Comparison of ENCODE assay signal across 11 cellular contexts in genomic region chr16:85353839-85354622, GRCh38.
A peak's percentile ranks its signal among the peaks of the same experiment; 100 is the strongest.
DNase-seq lines count a peak whose midpoint lies in the region; ATAC-seq and TF ChIP-seq lines count a peak whose summit lies in the region.
"Had no signal": no experiment of that assay in that cellular context is flagged by ENCODE, and none has a peak within 500 bp of the region (broad histone marks: within the 10 kb centered on the region; RNA-seq: fewer than 3 reads in every experiment).

No MANE protein-coding gene starts in this region.

- no peaks in the 10 kb centered on the region for H3K9me2 ChIP-seq in PC-3 (replicated peaks; ENCODE audit: low read length)

- ATAC-seq in PC-3 = peak; percentile 18
- peak; percentile 77 for ATAC-seq in esophagus mucosa
- no peak for ATAC-seq in activated CD4-positive, CD25-positive, alpha-beta regulatory T cell treated with anti-CD3 and anti-CD28 coated beads, Interleukin-2, amount 50 U/mL, for 24 hours

- CTCF ChIA-PET in PC-3 (lab: Charles Lee) = no interaction called here

- no peaks in the 10 kb centered on the region for H3K9me3 ChIP-seq in PC-3 (ENCODE audit: low read length)

- H3K9me3 Mint-ChIP-seq in progenitor cell of endocrine pancreas (ENCODE audit: low read depth) = no peaks in the 10 kb centered on the region

- H3K4me3 Mint-ChIP-seq in progenitor cell of endocrine pancreas (ENCODE audit: low read depth) = peak overlapping the region; percentile 25
- H3K4me3 Mint-ChIP-seq: B cell; stimulated activated naive B cell treated with anti-CD40 and anti-IgM and Interleukin-4, amounts not matched to agents 10 μg/mL and 1 μg/mL and 100 μg/mL, for 72 hours had no signal

- POLR2A ChIA-PET in PC-3 (lab: Charles Lee; ENCODE audit: unreplicated experiment) = no interaction called here

- H3F3A ChIP-seq in PC-3 (ENCODE audit: low read length, unreplicated experiment) = no peaks in the 10 kb centered on the region

- 0 out of 2 replicates have a peak overlapping the region, but pooled peaks have one; percentile 8 for H3K9ac ChIP-seq in PC-3 (ENCODE audit: low read length)
- H3K9ac ChIP-seq: parathyroid adenoma had no signal

- H2AFZ ChIP-seq in PC-3 (ENCODE audit: low read length) = no peak overlapping the region; the same call in 1 of the 2 replicates
- H2AFZ ChIP-seq: parathyroid adenoma had no signal

- peak overlapping the region; percentile 75 for H3K27ac Mint-ChIP-seq in progenitor cell of endocrine pancreas
- H3K27ac Mint-ChIP-seq: B cell; stimulated activated naive B cell treated with anti-CD40 and anti-IgM and Interleukin-4, amounts not matched to agents 10 μg/mL and 1 μg/mL and 100 μg/mL, for 72 hours had no signal

- no TSS peak for BruUV-seq in PC-3 (replicated peaks; lab: Mats Ljungman, UMichigan)

- no peaks in the 10 kb centered on the region for H3K36me3 ChIP-seq in PC-3 (ENCODE audit: low read depth, low read length)

- H3K27me3 Mint-ChIP-seq in progenitor cell of endocrine pancreas = peaks cover 2% of the 10 kb centered on the region

- DNase-seq in DMS53 treated with DMSO at 0.1 percent for 48 hours (lab: John Stamatoyannopoulos, UW; ENCODE audit: unreplicated experiment) = peak; percentile 38
- DNase-seq in PC-3 = peak; percentile 74
- no peak for DNase-seq in progenitor cell of endocrine pancreas (ENCODE audit: low spot score, unreplicated experiment)
- no peak for DNase-seq in stimulated activated naive CD4-positive, alpha-beta T cell treated with Interleukin-2 at 50 U/mL for 16 hours (lab: John Stamatoyannopoulos, UW)
- DNase-seq in NCI-H187 (lab: John Stamatoyannopoulos, UW) = no peak
- DNase-seq in NCI-H2171 treated with DMSO at 0.1 percent for 48 hours (lab: John Stamatoyannopoulos, UW) = no peak
- DNase-seq: stimulated activated naive B cell treated with anti-CD40 and anti-IgM and Interleukin-4, amounts not matched to agents 10 μg/mL and 1 μg/mL and 100 μg/mL, for 72 hours had no signal

- H4K20me1 ChIP-seq in PC-3 (ENCODE audit: low read length) = 0 out of 2 replicates have a peak, but pooled peaks cover 4% of the 10 kb centered on the region

- peak overlapping the region; percentile 73 for H3K27ac ChIP-seq in PC-3 (ENCODE audit: low read length)
- H3K27ac ChIP-seq: parathyroid adenoma had no signal

- H3K4me3 ChIP-seq in PC-3 (ENCODE audit: low read length) = no peak overlapping the region

- no peaks in the 10 kb centered on the region for H3K79me2 ChIP-seq in PC-3 (ENCODE audit: low read length)

- no peak for TF ChIP-seq CTCF in PC-3 (conservative IDR thresholded peaks at IDR 0.05; ENCODE audit: low read depth, low read length)
- no peak for TF ChIP-seq CTCF in progenitor cell of endocrine pancreas (IDR thresholded peaks at IDR 0.05; ENCODE audit: unreplicated experiment)

- peak overlapping the region; percentile 68 for H3K4me2 ChIP-seq in PC-3 (ENCODE audit: low read length)

- intact Hi-C loops in PC-3 (cut with micrococcal nuclease) = no loop called here

- H3K36me3 Mint-ChIP-seq in progenitor cell of endocrine pancreas (ENCODE audit: insufficient read depth) = no peaks in the 10 kb centered on the region

- no peaks in the 10 kb centered on the region for H3K27me3 ChIP-seq in PC-3 (ENCODE audit: low read length)

- peaks cover 29% of the 10 kb centered on the region for H3K4me1 ChIP-seq in PC-3 (ENCODE audit: insufficient read depth, low read length)

- peaks cover 17% of the 10 kb centered on the region for H3K4me1 Mint-ChIP-seq in progenitor cell of endocrine pancreas (ENCODE audit: low read depth)
- H3K4me1 Mint-ChIP-seq: B cell; stimulated activated naive B cell treated with anti-CD40 and anti-IgM and Interleukin-4, amounts not matched to agents 10 μg/mL and 1 μg/mL and 100 μg/mL, for 72 hours had no signal

Comparison
In these comparisons a context has a peak if more than half of its experiments do, and no peak if none do; other contexts are left out.
1. DNase-seq: peak in DMS53 treated with DMSO at 0.1 percent for 48 hours (single experiment) and PC-3 (single experiment); none in progenitor cell of endocrine pancreas (single experiment), stimulated activated naive CD4-positive, alpha-beta T cell treated with Interleukin-2 at 50 U/mL for 16 hours (single experiment), NCI-H187 (0 of 2) and NCI-H2171 treated with DMSO at 0.1 percent for 48 hours (single experiment).
2. ATAC-seq: peak in PC-3 (single experiment) and esophagus mucosa (single experiment); none in activated CD4-positive, CD25-positive, alpha-beta regulatory T cell treated with anti-CD3 and anti-CD28 coated beads, Interleukin-2, amount 50 U/mL, for 24 hours (0 of 2).